Comparison of ENCODE assay signal across 22 cellular contexts in genomic region chr12:76374395-76375020, GRCh38. TPM values are rescaled to one million over a fixed set of nuclear protein-coding genes. Genes with fewer than 3 reads are reported as not detected.
DNase-seq lines count a peak whose midpoint lies in the region; ATAC-seq and TF ChIP-seq lines count a peak whose summit lies in the region.
"Had no signal": no experiment of that assay in that cellular context is flagged by ENCODE, and none has a peak within 500 bp of the region (broad histone marks: within the 10 kb centered on the region; RNA-seq: fewer than 3 reads in every experiment).

No MANE protein-coding gene starts in this region.

- intact Hi-C loops in right cardiac atrium (cut with DNase I): no loop called here

- peak; percentile 68 for ATAC-seq in activated T-helper 17 cell treated with anti-CD3 and anti-CD28 coated beads, Interleukin-2, amount 50 U/mL, for 72 hours (replicated peaks)
- ATAC-seq in foreskin keratinocyte (peak; percentile 67), right cardiac atrium (no peak), GM21528 (IDR thresholded peaks at IDR 0.05; ENCODE audit: low FRiP score, unreplicated experiment) (no peak)
- ATAC-seq in stimulated activated naive B cell treated with anti-CD40 and anti-IgM and Interleukin-4, amounts not matched to agents 10 μg/mL and 1 μg/mL and 100 μg/mL, for 72 hours (replicated peaks): no peak
- ATAC-seq: naive thymus-derived CD4-positive, alpha-beta T cell had no signal

- H3K4me3 ChIP-seq in AG04449 (ENCODE audit: low read depth, low read length) (no peak overlapping the region), right cardiac atrium (ENCODE audit: low read length) (no peak overlapping the region)
- H3K4me3 ChIP-seq: testis had no signal

- no peaks in the 10 kb centered on the region for H3K27me3 Mint-ChIP-seq in activated T-helper 17 cell treated with anti-CD3 and anti-CD28 coated beads, Interleukin-2, amount 50 U/mL, for 72 hours
- H3K27me3 Mint-ChIP-seq in stimulated activated naive B cell treated with anti-CD40 and anti-IgM and Interleukin-4, amounts not matched to agents 10 μg/mL and 1 μg/mL and 100 μg/mL, for 72 hours: no peaks in the 10 kb centered on the region
- H3K27me3 Mint-ChIP-seq: memory B cell; naive thymus-derived CD4-positive, alpha-beta T cell had no signal

- H3K36me3 Mint-ChIP-seq in activated T-helper 17 cell treated with anti-CD3 and anti-CD28 coated beads, Interleukin-2, amount 50 U/mL, for 72 hours (ENCODE audit: low read depth): peaks cover 90% of the 10 kb centered on the region
- H3K36me3 Mint-ChIP-seq in stimulated activated naive B cell treated with anti-CD40 and anti-IgM and Interleukin-4, amounts not matched to agents 10 μg/mL and 1 μg/mL and 100 μg/mL, for 72 hours: peaks cover 21 to 45% of the 10 kb centered on the region in 2 donors

- in situ Hi-C loops in Caki2 (cut with HindIII; ENCODE audit: low pct_unique_long_range_greater_than_20kb, low sequenced_read_pairs): no loop called here

- H3K27ac ChIP-seq in foreskin keratinocyte (no peak overlapping the region), right cardiac atrium (ENCODE audit: low read length) (no peak overlapping the region)
- H3K27ac ChIP-seq: parathyroid adenoma, testis had no signal

- H3K4me3 Mint-ChIP-seq in activated T-helper 17 cell treated with anti-CD3 and anti-CD28 coated beads, Interleukin-2, amount 50 U/mL, for 72 hours: no peak overlapping the region
- no peak overlapping the region for H3K4me3 Mint-ChIP-seq in stimulated activated naive B cell treated with anti-CD40 and anti-IgM and Interleukin-4, amounts not matched to agents 10 μg/mL and 1 μg/mL and 100 μg/mL, for 72 hours
- H3K4me3 Mint-ChIP-seq: memory B cell; naive thymus-derived CD4-positive, alpha-beta T cell had no signal

- H3K27me3 ChIP-seq in foreskin keratinocyte (no peaks in the 10 kb centered on the region), right cardiac atrium (ENCODE audit: control insufficient read depth, insufficient read depth) (no peaks in the 10 kb centered on the region)
- H3K27me3 ChIP-seq: testis had no signal

- 95% methylated on average over 1 of the region's 1 CpG for WGBS in right cardiac atrium

- no peaks in the 10 kb centered on the region for H3K9me3 ChIP-seq in right cardiac atrium (ENCODE audit: control insufficient read depth, low read length)
- H3K9me3 ChIP-seq: testis had no signal

- POLR2A ChIA-PET in AG04449 (lab: Yijun Ruan, JAX): interaction anchor here (0.6 kb wide), 1 partner anchor 627 kb away, joined by 3 read pairs; no protein-coding TSS in a partner anchor

- H3K9me3 Mint-ChIP-seq in activated T-helper 17 cell treated with anti-CD3 and anti-CD28 coated beads, Interleukin-2, amount 50 U/mL, for 72 hours: no peaks in the 10 kb centered on the region
- H3K9me3 Mint-ChIP-seq in stimulated activated naive B cell treated with anti-CD40 and anti-IgM and Interleukin-4, amounts not matched to agents 10 μg/mL and 1 μg/mL and 100 μg/mL, for 72 hours: peaks cover 0 to 2% of the 10 kb centered on the region in 2 donors

- CTCF ChIA-PET in AG04449 (lab: Yijun Ruan, JAX): no interaction called here

- no peaks in the 10 kb centered on the region for H3K4me1 Mint-ChIP-seq in activated T-helper 17 cell treated with anti-CD3 and anti-CD28 coated beads, Interleukin-2, amount 50 U/mL, for 72 hours
- peaks cover 0 to 2% of the 10 kb centered on the region in 2 donors for H3K4me1 Mint-ChIP-seq in stimulated activated naive B cell treated with anti-CD40 and anti-IgM and Interleukin-4, amounts not matched to agents 10 μg/mL and 1 μg/mL and 100 μg/mL, for 72 hours
- H3K4me1 Mint-ChIP-seq: memory B cell had no signal

- TF ChIP-seq CTCF in AG04449 (IDR thresholded peaks at IDR 0.05; ENCODE audit: insufficient read depth, low read length, missing control alignments) (no peak), foreskin keratinocyte (conservative IDR thresholded peaks at IDR 0.05) (no peak)

- H3K4me1 ChIP-seq in foreskin keratinocyte (peaks cover 9% of the 10 kb centered on the region), right cardiac atrium (ENCODE audit: control insufficient read depth, insufficient read depth, low read length) (no peaks in the 10 kb centered on the region)
- H3K4me1 ChIP-seq: parathyroid adenoma, testis had no signal

- no peak overlapping the region for H3K27ac Mint-ChIP-seq in activated T-helper 17 cell treated with anti-CD3 and anti-CD28 coated beads, Interleukin-2, amount 50 U/mL, for 72 hours
- H3K27ac Mint-ChIP-seq in stimulated activated naive B cell treated with anti-CD40 and anti-IgM and Interleukin-4, amounts not matched to agents 10 μg/mL and 1 μg/mL and 100 μg/mL, for 72 hours: no peak overlapping the region
- H3K27ac Mint-ChIP-seq: memory B cell had no signal

- DNase-seq in AG04449 (ENCODE audit: low read depth, low spot score) (peak; percentile 0), Caki2 (ENCODE audit: low read depth) (peak; percentile 78), foreskin keratinocyte (peak in 1 of 2 donors; percentile 45), anterior cingulate cortex (lab: John Stamatoyannopoulos, UW) (no peak), right cardiac atrium (no peak)
- DNase-seq in stimulated activated naive B cell treated with anti-CD40 and anti-IgM and Interleukin-4, amounts not matched to agents 10 μg/mL and 1 μg/mL and 100 μg/mL, for 72 hours: no peak
- DNase-seq: activated CD4-positive, alpha-beta T cell treated with anti-CD3 and anti-CD28 coated beads, Interleukin-2, amount 50 U/mL, for 4 hours; C1 segment of cervical spinal cord; caudate nucleus; DMS53; islet precursor cell; naive thymus-derived CD4-positive, alpha-beta T cell; NCI-H1048; NCI-H2081 treated with DMSO at 0.1 percent for 48 hours; NCI-H510A; stimulated activated CD4-positive, alpha-beta T cell treated with anti-CD3 and anti-CD28 coated beads, Interleukin-2, amount 100 ng/mL, for 48 hours; SW 1271; testis had no signal

RNA-seq across cellular contexts. Expression of gene BBS10, which starts 26.3 kb away (rescaled TPM):
- 2.7 and 4.9 TPM in 2 replicates for total RNA-seq in Caki2 (2014; rRNA removed; shearing (Covaris generic); ENCODE audit: low replicate concordance)
- 1 to 10 TPM; 2.8 to 3.8 TPM for total RNA-seq in activated T-helper 17 cell treated with anti-CD3 and anti-CD28 coated beads, Interleukin-2, amount 50 U/mL, for 72 hours
- total RNA-seq in foreskin keratinocyte (5.3 and 6.9 TPM in 2 replicates), right cardiac atrium (10 to 100 TPM in 2 of 4 donors, 1 to 10 TPM in 2; 7.7 to 11.5 (median 10.2) TPM)
- polyA plus RNA-seq in foreskin keratinocyte (1.7 and 2.6 TPM in 2 replicates), right cardiac atrium (7.2 TPM)

Comparison
In these comparisons a context has a peak if more than half of its experiments do, and no peak if none do; other contexts are left out.
1. DNase-seq: peak in AG04449 (single experiment) and Caki2 (single experiment); none in stimulated activated naive B cell treated with anti-CD40 and anti-IgM and Interleukin-4, amounts not matched to agents 10 μg/mL and 1 μg/mL and 100 μg/mL, for 72 hours (single experiment), anterior cingulate cortex (0 of 58) and right cardiac atrium (0 of 3).
2. ATAC-seq: peak in activated T-helper 17 cell treated with anti-CD3 and anti-CD28 coated beads, Interleukin-2, amount 50 U/mL, for 72 hours (single experiment) and foreskin keratinocyte (single experiment); none in stimulated activated naive B cell treated with anti-CD40 and anti-IgM and Interleukin-4, amounts not matched to agents 10 μg/mL and 1 μg/mL and 100 μg/mL, for 72 hours (0 of 2), right cardiac atrium (0 of 2) and GM21528 (single experiment).